ENCODE assay signal across 39 cellular contexts in genomic region chr6:135219346-135219745, GRCh38. TPM values are rescaled to one million over a fixed set of nuclear protein-coding genes. Genes with fewer than 3 reads are reported as not detected.
"Had no signal": no experiment of that assay in that cellular context is flagged by ENCODE, and none has a peak within 500 bp of the region (broad histone marks: within the 10 kb centered on the region; RNA-seq: fewer than 3 reads in every experiment).

No MANE protein-coding gene starts in this region.

- H3K27me3 Mint-ChIP-seq: activated CD4-positive, alpha-beta memory T cell treated with anti-CD3 and anti-CD28 coated beads, Interleukin-2, amount 10 ng/mL, durations not matched to agents 7 days and 5 days; activated CD4-positive, alpha-beta T cell treated with anti-CD3 and anti-CD28 coated beads for 36 hours; activated CD4-positive, alpha-beta T cell treated with anti-CD3 and anti-CD28 coated beads, Interleukin-2, amount 10 ng/mL, durations not matched to agents 7 days and 5 days; activated CD8-positive, alpha-beta memory T cell treated with anti-CD3 and anti-CD28 coated beads, Interleukin-2, amount 10 ng/mL, durations not matched to agents 7 days and 5 days; activated naive CD4-positive, alpha-beta T cell treated with anti-CD3 and anti-CD28 coated beads, Interleukin-2, amount 10 ng/mL, durations not matched to agents 7 days and 5 days; activated naive CD4-positive, alpha-beta T cell treated with anti-CD3 and anti-CD28 coated beads, Interleukin-2, amount 50 U/mL, for 24 hours; activated naive CD8-positive, alpha-beta T cell; activated naive CD8-positive, alpha-beta T cell treated with anti-CD3 and anti-CD28 coated beads, Interleukin-2, amount 10 ng/mL, durations not matched to agents 7 days and 5 days; activated naive CD8-positive, alpha-beta T cell treated with anti-CD3 and anti-CD28 coated beads, Interleukin-2, amount 50 U/mL, for 24 hours; activated T-cell treated with anti-CD3 and anti-CD28 coated beads, Interleukin-2, amount 50 U/mL, for 24 hours; brain; central memory CD8-positive, alpha-beta T cell had no signal

- H3K4me1 ChIP-seq: ascending aorta had no signal

- FAIRE-seq: bronchial epithelial cell, TTC549 had no signal

- H3K36me3 ChIP-seq: ascending aorta, cardiac muscle cell had no signal

- H3K4me3 ChIP-seq: ascending aorta, cardiac muscle cell had no signal

- ATAC-seq: activated CD4-positive, alpha-beta T cell treated with anti-CD3 and anti-CD28 coated beads for 36 hours; activated CD4-positive, CD25-positive, alpha-beta regulatory T cell treated with anti-CD3 and anti-CD28 coated beads, Interleukin-2, amount 50 U/mL, for 24 hours; activated CD8-positive, alpha-beta memory T cell treated with anti-CD3 and anti-CD28 coated beads, Interleukin-2, amount 10 ng/mL, durations not matched to agents 7 days and 5 days; activated CD8-positive, alpha-beta T cell treated with anti-CD3 and anti-CD28 coated beads, Interleukin-2, amount 10 ng/mL, durations not matched to agents 7 days and 5 days; activated naive CD8-positive, alpha-beta T cell treated with anti-CD3 and anti-CD28 coated beads, Interleukin-2, amount 50 U/mL, for 24 hours; WTC11 had no signal

- H3K9me3 Mint-ChIP-seq: activated CD4-positive, alpha-beta memory T cell treated with anti-CD3 and anti-CD28 coated beads, Interleukin-2, amount 10 ng/mL, durations not matched to agents 7 days and 5 days; activated CD4-positive, alpha-beta T cell treated with anti-CD3 and anti-CD28 coated beads, Interleukin-2, amount 10 ng/mL, durations not matched to agents 7 days and 5 days; activated naive CD4-positive, alpha-beta T cell treated with anti-CD3 and anti-CD28 coated beads, Interleukin-2, amount 10 ng/mL, durations not matched to agents 7 days and 5 days; activated naive CD4-positive, alpha-beta T cell treated with anti-CD3 and anti-CD28 coated beads, Interleukin-2, amount 50 U/mL, for 24 hours; activated naive CD8-positive, alpha-beta T cell treated with anti-CD3 and anti-CD28 coated beads, Interleukin-2, amount 10 ng/mL, durations not matched to agents 7 days and 5 days; activated naive CD8-positive, alpha-beta T cell treated with anti-CD3 and anti-CD28 coated beads, Interleukin-2, amount 50 U/mL, for 24 hours; activated T-cell treated with anti-CD3 and anti-CD28 coated beads, Interleukin-2, amount 50 U/mL, for 24 hours; activated T-helper 2 cell treated with anti-CD3 and anti-CD28 coated beads, Interferon-gamma antibody, Interleukin-2, Interleukin-4, amounts not matched to agents 10 μg/mL and 5 μg/mL and 100 μg/mL, durations not matched to agents 14 hours and 24 hours and 36 hours; brain; central memory CD8-positive, alpha-beta T cell; T-helper 1 cell treated with Interleukin-12 subunit alpha and Interleukin-12 subunit beta and Interleukin-4 antibody, amounts not matched to agents 30 μg/mL and 1 μg/mL, for 36 hours; T-helper 2 cell treated with Interferon-gamma antibody and Interleukin-4, amounts not matched to agents 5 μg/mL and 100 μg/mL, for 36 hours; WTC11 had no signal

- H3K4me1 Mint-ChIP-seq: brain had no signal

- H3K27me3 ChIP-seq: ascending aorta, cardiac muscle cell had no signal

- H3K27ac ChIP-seq: ascending aorta, cardiac muscle cell, WERI-Rb-1 had no signal

- DNase-seq: activated CD4-positive, alpha-beta memory T cell treated with anti-CD3 and anti-CD28 coated beads, Interleukin-2, amount 10 ng/mL, durations not matched to agents 7 days and 5 days; activated CD4-positive, alpha-beta T cell treated with anti-CD3 and anti-CD28 coated beads for 1 hour; activated CD4-positive, alpha-beta T cell treated with anti-CD3 and anti-CD28 coated beads for 36 hours; activated CD4-positive, alpha-beta T cell treated with anti-CD3 and anti-CD28 coated beads, Interleukin-2, amount 10 ng/mL, durations not matched to agents 7 days and 5 days; activated CD4-positive, alpha-beta T cell treated with anti-CD3 and anti-CD28 coated beads, Interleukin-2, amount 50 U/mL, for 48 hours; activated CD4-positive, CD25-positive, alpha-beta regulatory T cell; activated CD8-positive, alpha-beta memory T cell treated with anti-CD3 and anti-CD28 coated beads for 24 hours; activated CD8-positive, alpha-beta memory T cell treated with anti-CD3 and anti-CD28 coated beads, Interleukin-2, amount 10 ng/mL, durations not matched to agents 7 days and 5 days; activated CD8-positive, alpha-beta memory T cell treated with anti-CD3 and anti-CD28 coated beads, Interleukin-2, amount 50 U/mL, for 48 hours; activated CD8-positive, alpha-beta T cell treated with anti-CD3 and anti-CD28 coated beads, Interleukin-2, amount 10 ng/mL, durations not matched to agents 7 days and 5 days; activated effector memory CD4-positive, alpha-beta T cell treated with Interleukin-2 at 50 U/mL for 16 hours; activated gamma-delta T cell; activated naive CD4-positive, alpha-beta T cell treated with anti-CD3 and anti-CD28 coated beads, Interleukin-2, amount 10 ng/mL, durations not matched to agents 7 days and 5 days; activated naive CD4-positive, alpha-beta T cell treated with Interleukin-2 at 50 U/mL for 16 hours; activated naive CD8-positive, alpha-beta T cell treated with anti-CD3 and anti-CD28 coated beads, Interleukin-2, amount 10 ng/mL, durations not matched to agents 7 days and 5 days; activated naive CD8-positive, alpha-beta T cell treated with anti-CD3 and anti-CD28 coated beads, Interleukin-2, amount 50 U/mL, for 24 hours; activated T-cell treated with anti-CD3 and anti-CD28 coated beads, Interleukin-2, amount 50 U/mL, for 24 hours; activated T-cell treated with anti-CD3 and anti-CD28 coated beads, Interleukin-2, amount 50 U/mL, for 48 hours; amygdala; anterior cingulate cortex; caudate nucleus; cerebellar nuclear complex; T-helper 1 cell; T-helper 2 cell; T-helper 9 cell; WERI-Rb-1 had no signal

- H3K4me3 Mint-ChIP-seq: activated CD4-positive, alpha-beta memory T cell treated with anti-CD3 and anti-CD28 coated beads, Interleukin-2, amount 10 ng/mL, durations not matched to agents 7 days and 5 days; activated CD4-positive, alpha-beta T cell treated with anti-CD3 and anti-CD28 coated beads for 36 hours; activated CD4-positive, alpha-beta T cell treated with anti-CD3 and anti-CD28 coated beads, Interleukin-2, amount 10 ng/mL, durations not matched to agents 7 days and 5 days; activated CD8-positive, alpha-beta memory T cell treated with anti-CD3 and anti-CD28 coated beads, Interleukin-2, amount 10 ng/mL, durations not matched to agents 7 days and 5 days; activated CD8-positive, alpha-beta T cell treated with anti-CD3 and anti-CD28 coated beads, Interleukin-2, amount 10 ng/mL, durations not matched to agents 7 days and 5 days; activated naive CD4-positive, alpha-beta T cell treated with anti-CD3 and anti-CD28 coated beads, Interleukin-2, amount 10 ng/mL, durations not matched to agents 7 days and 5 days; activated naive CD4-positive, alpha-beta T cell treated with anti-CD3 and anti-CD28 coated beads, Interleukin-2, amount 50 U/mL, for 24 hours; activated naive CD8-positive, alpha-beta T cell; activated naive CD8-positive, alpha-beta T cell treated with anti-CD3 and anti-CD28 coated beads, Interleukin-2, amount 10 ng/mL, durations not matched to agents 7 days and 5 days; activated naive CD8-positive, alpha-beta T cell treated with anti-CD3 and anti-CD28 coated beads, Interleukin-2, amount 50 U/mL, for 24 hours; activated T-cell treated with anti-CD3 and anti-CD28 coated beads, Interleukin-2, amount 50 U/mL, for 24 hours; brain; central memory CD8-positive, alpha-beta T cell; T-helper 1 cell treated with Interleukin-12 subunit alpha and Interleukin-12 subunit beta and Interleukin-4 antibody, amounts not matched to agents 30 μg/mL and 1 μg/mL, for 36 hours; T-helper 2 cell treated with Interferon-gamma antibody and Interleukin-4, amounts not matched to agents 5 μg/mL and 100 μg/mL, for 36 hours; WTC11 had no signal

- H3K27ac Mint-ChIP-seq: activated CD4-positive, alpha-beta memory T cell treated with anti-CD3 and anti-CD28 coated beads, Interleukin-2, amount 10 ng/mL, durations not matched to agents 7 days and 5 days; activated CD4-positive, alpha-beta T cell treated with anti-CD3 and anti-CD28 coated beads for 36 hours; activated CD4-positive, alpha-beta T cell treated with anti-CD3 and anti-CD28 coated beads, Interleukin-2, amount 10 ng/mL, durations not matched to agents 7 days and 5 days; activated CD8-positive, alpha-beta memory T cell treated with anti-CD3 and anti-CD28 coated beads, Interleukin-2, amount 10 ng/mL, durations not matched to agents 7 days and 5 days; activated CD8-positive, alpha-beta T cell treated with anti-CD3 and anti-CD28 coated beads, Interleukin-2, amount 10 ng/mL, durations not matched to agents 7 days and 5 days; activated naive CD4-positive, alpha-beta T cell treated with anti-CD3 and anti-CD28 coated beads, Interleukin-2, amount 10 ng/mL, durations not matched to agents 7 days and 5 days; activated naive CD4-positive, alpha-beta T cell treated with anti-CD3 and anti-CD28 coated beads, Interleukin-2, amount 50 U/mL, for 24 hours; activated naive CD8-positive, alpha-beta T cell; activated naive CD8-positive, alpha-beta T cell treated with anti-CD3 and anti-CD28 coated beads, Interleukin-2, amount 10 ng/mL, durations not matched to agents 7 days and 5 days; activated naive CD8-positive, alpha-beta T cell treated with anti-CD3 and anti-CD28 coated beads, Interleukin-2, amount 50 U/mL, for 24 hours; activated T-cell treated with anti-CD3 and anti-CD28 coated beads, Interleukin-2, amount 50 U/mL, for 24 hours; activated T-helper 2 cell treated with anti-CD3 and anti-CD28 coated beads, Interferon-gamma antibody, Interleukin-2, Interleukin-4, amounts not matched to agents 10 μg/mL and 5 μg/mL and 100 μg/mL, durations not matched to agents 14 hours and 24 hours and 36 hours; brain; T-helper 1 cell treated with Interleukin-12 subunit alpha and Interleukin-12 subunit beta and Interleukin-4 antibody, amounts not matched to agents 30 μg/mL and 1 μg/mL, for 36 hours; T-helper 2 cell treated with Interferon-gamma antibody and Interleukin-4, amounts not matched to agents 5 μg/mL and 100 μg/mL, for 36 hours; WTC11 had no signal

- H3K9me3 ChIP-seq: ascending aorta had no signal

RNA-seq across cellular contexts. Expression of gene MYB, which starts 38.2 kb away (rescaled TPM):
- total RNA-seq: ascending aorta had no signal
